ENCODE assay signal across 8 cellular contexts in genomic region chr2:190535119-190535439, GRCh38. TPM values are rescaled to one million over a fixed set of nuclear protein-coding genes. Genes with fewer than 3 reads are reported as not detected.
DNase-seq lines count a peak whose midpoint lies in the region; ATAC-seq, FAIRE-seq and TF ChIP-seq lines count a peak whose summit lies in the region.

No MANE protein-coding gene starts in this region.

- H2AFZ ChIP-seq in fibroblast of lung (ENCODE audit: low read length): peak overlapping the region; percentile 97

- H3K36me3 ChIP-seq in fibroblast of lung (ENCODE audit: control insufficient read depth, insufficient read depth, low read length) (no peaks in the 10 kb centered on the region), gastrocnemius medialis (no peaks in the 10 kb centered on the region)

- DNase-seq in GM19239 (ENCODE audit: insufficient read length, low spot score): no peak
- peak; percentile 8 for DNase-seq in RCC 7860 (ENCODE audit: low spot score)
- peak in 1 of 2 donors; percentile 28 for DNase-seq in fibroblast of lung (ENCODE audit: low read depth in 2 of 2)
- no peak for DNase-seq in gastrocnemius medialis
- DNase-seq in GM03348 (ENCODE audit: low spot score): no peak
- DNase-seq in CD1c-positive myeloid dendritic cell (ENCODE audit: extremely low spot score): no peak

- intact Hi-C loops in gastrocnemius medialis (cut with DNase I; ENCODE audit: low total_unique reads): loop anchor here (2.0 to 10.0 kb wide), 2 partner anchors 114 to 480 kb away; partner anchors contain the start of genes NAB1 and STAT1

- H3K9me3 ChIP-seq in fibroblast of lung (ENCODE audit: control insufficient read depth, insufficient read depth, low read depth, low read length): no peaks in the 10 kb centered on the region
- H3K9me3 ChIP-seq in gastrocnemius medialis: peaks cover 0 to 3% (median 2%) of the 10 kb centered on the region in 3 donors

- H3K9ac ChIP-seq in fibroblast of lung (ENCODE audit: insufficient read depth, low read length): peak overlapping the region; percentile 89

- peak overlapping the region; percentile 45 to 78 (median 72) for H3K4me3 ChIP-seq in fibroblast of lung (replicated peaks in 1 of 4; ENCODE audit: control extremely low read depth in 1 of 4, insufficient read depth in 1 of 4, low read depth in 3 of 4, low read length in 4 of 4)
- peak overlapping the region; percentile 59 to 81 (median 68) for H3K4me3 ChIP-seq in gastrocnemius medialis

- TF ChIP-seq POLR2A in gastrocnemius medialis (IDR thresholded peaks at IDR 0.05): no peak

- TF ChIP-seq CTCF in fibroblast of lung (conservative IDR thresholded peaks at IDR 0.05 in 1 of 2, IDR thresholded peaks at IDR 0.05 in 1 of 2; ENCODE audit: low read depth in 1 of 2, low read length in 2 of 2): no peak
- no peak for TF ChIP-seq CTCF in gastrocnemius medialis (IDR thresholded peaks at IDR 0.05 in 4 of 5, conservative IDR thresholded peaks at IDR 0.05 in 1 of 5)

- in situ Hi-C loops in gastrocnemius medialis (cut with MboI; ENCODE audit: low sequenced_read_pairs in 4 of 4): loop anchor here in 1 of 4 donors (10.0 to 25.0 kb wide), 2 partner anchors 102 to 210 kb away; partner anchors contain the start of gene NAB1

- no peaks in the 10 kb centered on the region for H3K27me3 ChIP-seq in fibroblast of lung (ENCODE audit: control insufficient read depth, insufficient read depth, low read length)
- no peaks in the 10 kb centered on the region for H3K27me3 ChIP-seq in gastrocnemius medialis

- H4K20me1 ChIP-seq in fibroblast of lung (ENCODE audit: control insufficient read depth, extremely low read depth, insufficient read depth, low read length): no peaks in the 10 kb centered on the region

- no peaks in the 10 kb centered on the region for H3K79me2 ChIP-seq in fibroblast of lung (ENCODE audit: control insufficient read depth, insufficient read depth, low read length)

- peak; percentile 8 for FAIRE-seq in GM19239 (lab: Jason Lieb, UNC)
- FAIRE-seq in RCC 7860 (lab: Jason Lieb, UNC): no peak

- peaks cover 4% of the 10 kb centered on the region for H3K4me1 ChIP-seq in fibroblast of lung (ENCODE audit: control insufficient read depth, extremely low read depth, insufficient read depth, low read length)
- H3K4me1 ChIP-seq in gastrocnemius medialis: peaks cover 11 to 13% of the 10 kb centered on the region in 2 donors

- peak overlapping the region; percentile 83 for H3K27ac ChIP-seq in fibroblast of lung (ENCODE audit: insufficient read depth, low read length)
- H3K27ac ChIP-seq in gastrocnemius medialis: peak overlapping the region; percentile 85 to 95 (median 87)

- ATAC-seq in gastrocnemius medialis: peak in 1 of 2 donors; percentile 19
- ATAC-seq in HG02870 (IDR thresholded peaks at IDR 0.05; ENCODE audit: unreplicated experiment): no peak
- no peak for ATAC-seq in HG03565 (IDR thresholded peaks at IDR 0.05; ENCODE audit: unreplicated experiment)

- peak overlapping the region; percentile 99 for H3K4me2 ChIP-seq in fibroblast of lung (ENCODE audit: extremely low read depth, insufficient read depth, low read length)

RNA-seq across cellular contexts. Expression of gene NEMP2, which starts 0.6 kb away (rescaled TPM):
- total RNA-seq in fibroblast of lung (6.3 and 6.4 TPM in 2 replicates), gastrocnemius medialis (1 to 10 TPM in 3 of 4 donors, under 1 TPM in 1; 0.24 to 1.7 (median 1.3) TPM)
- polyA plus RNA-seq in fibroblast of lung: 5.5 and 6.0 TPM in 2 replicates
- polyA plus RNA-seq in fibroblast of lung (2012): 3.2 and 3.5 TPM in 2 replicates
- 0.63 and 1.5 TPM in 2 replicates for polyA minus RNA-seq in fibroblast of lung (ENCODE audit: low replicate concordance)
